ENCODE assay signal across 10 cellular contexts in the genomic region with DNA sequence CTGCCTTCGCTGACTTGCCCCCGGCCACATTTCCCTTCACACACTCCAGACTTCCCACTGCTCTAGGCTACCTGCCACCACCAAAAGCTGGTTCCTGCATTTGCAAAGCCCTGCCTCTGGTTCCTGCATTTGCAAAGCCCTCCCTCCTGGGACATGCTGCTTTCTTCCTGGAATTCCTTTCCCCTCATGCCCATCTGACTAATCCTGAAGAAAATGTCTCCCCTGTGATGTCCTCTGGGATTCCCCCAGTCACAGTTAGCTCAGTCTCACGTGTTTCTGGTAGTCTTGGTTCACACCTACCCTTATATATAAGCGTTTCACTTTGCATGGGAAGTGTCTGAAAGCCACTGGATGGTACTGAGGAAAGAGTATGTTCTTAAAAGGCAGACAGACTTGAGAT.
DNase-seq lines count a peak whose midpoint lies in the region; ATAC-seq, FAIRE-seq and TF ChIP-seq lines count a peak whose summit lies in the region.
"Had no signal": no experiment of that assay in that cellular context is flagged by ENCODE, and none has a peak within 500 bp of the region (broad histone marks: within the 10 kb centered on the region; RNA-seq: fewer than 3 reads in every experiment).

No MANE protein-coding gene starts in this region.

- H2BK15ac ChIP-seq in H1 (ENCODE audit: low read length), result no peak overlapping the region
- H2BK15ac ChIP-seq in mesenchymal stem cell (ENCODE audit: low read depth, poor library complexity, severe bottlenecking), result no peak overlapping the region

- H3K36me3 ChIP-seq in H1 (ENCODE audit: control insufficient read depth in 2 of 4, insufficient read depth in 4 of 4, low read length in 3 of 4), result peaks cover 6 to 16% (median 14%) of the 10 kb centered on the region in 4 experiments; a peak in 7 of 8 replicates
- H3K36me3 ChIP-seq in mesenchymal stem cell (ENCODE audit: control insufficient read depth in 1 of 2, insufficient read depth in 2 of 2, low read depth in 1 of 2, low read length in 2 of 2), result peaks cover 11 to 63% of the 10 kb centered on the region in 2 experiments
- H3K36me3 ChIP-seq in CD8-positive, alpha-beta T cell (ENCODE audit: insufficient read depth, low read length), result no peaks in the 10 kb centered on the region

- POLR2A ChIA-PET in H1 (lab: Charles Lee; ENCODE audit: partially characterized antibody), result interaction anchor here (0.9 to 1.0 kb wide), 3 partner anchors 14 to 161 kb away, joined by 3 to 4 read pairs (median 4); no protein-coding TSS in a partner anchor
- POLR2A ChIA-PET in CD8-positive, alpha-beta T cell (lab: Charles Lee), result no interaction called here

- TF ChIP-seq RAD21 in H1 (IDR thresholded peaks at IDR 0.05 in 1 of 2, conservative IDR thresholded peaks at IDR 0.05 in 1 of 2; ENCODE audit: low read depth in 2 of 2, low read length in 2 of 2), result peak; percentile 9 to 28; a peak in 2 of 4 replicates

- no peak overlapping the region; the same call in 1 of the 2 replicates for H3K18ac ChIP-seq in H1 (ENCODE audit: extremely low read depth, low read length)
- peak overlapping the region in 1 of 2 experiments; percentile 54 for H3K18ac ChIP-seq in mesenchymal stem cell (ENCODE audit: low read depth in 1 of 2, low read length in 2 of 2)

- TF ChIP-seq EP300 in H1 (IDR thresholded peaks at IDR 0.05; ENCODE audit: borderline replicate concordance in 1 of 2, low read depth in 2 of 2, low read length in 2 of 2), result no peak; a peak in 1 of 3 replicates

- no peak overlapping the region for H4K5ac ChIP-seq in H1 (ENCODE audit: insufficient read length, low read depth, low read length)

- no peak overlapping the region for H3K27ac Mint-ChIP-seq in CD8-positive, alpha-beta T cell
- H3K27ac Mint-ChIP-seq: IgD-negative memory B cell had no signal

- no peak overlapping the region for H3K4me3 ChIP-seq in H1 (ENCODE audit: extremely low read depth in 1 of 4, insufficient read depth in 2 of 4, low read depth in 3 of 4, low read length in 4 of 4)
- no peak overlapping the region for H3K4me3 ChIP-seq in mesenchymal stem cell (ENCODE audit: insufficient read depth in 1 of 2, low read depth in 1 of 2, low read length in 2 of 2)
- H3K4me3 ChIP-seq in CD8-positive, alpha-beta T cell (ENCODE audit: low read depth, low read length), result no peak overlapping the region

- H3K4me3 Mint-ChIP-seq in CD8-positive, alpha-beta T cell, result no peak overlapping the region
- H3K4me3 Mint-ChIP-seq: IgD-negative memory B cell had no signal

- H3K23me2 ChIP-seq in H1 (ENCODE audit: low read depth, low read length), result no peaks in the 10 kb centered on the region; the same call in 1 of the 2 replicates

- no peaks in the 10 kb centered on the region for H3K9me3 Mint-ChIP-seq in CD8-positive, alpha-beta T cell

- H3K9me3 ChIP-seq in H1 (ENCODE audit: insufficient read depth in 2 of 2, low read depth in 1 of 2, low read length in 1 of 2) (no peaks in the 10 kb centered on the region), mesenchymal stem cell (ENCODE audit: control insufficient read depth, low read length) (no peaks in the 10 kb centered on the region)
- H3K9me3 ChIP-seq in CD8-positive, alpha-beta T cell (ENCODE audit: low read length), result no peaks in the 10 kb centered on the region

- H2BK12ac ChIP-seq in H1 (ENCODE audit: low read depth, low read length) (peak overlapping the region; percentile 73; the same call in 1 of the 2 replicates), mesenchymal stem cell (ENCODE audit: low read length in 2 of 2) (peak overlapping the region in 1 of 2 experiments; percentile 59)

- H3K79me2 ChIP-seq in H1 (ENCODE audit: control insufficient read depth in 1 of 2, insufficient read depth in 2 of 2, low read length in 2 of 2), result 0 out of 4 replicates have a peak, but pooled peaks cover 0 to 12% of the 10 kb centered on the region in 2 experiments

- H3K27ac ChIP-seq in H1 (ENCODE audit: low read depth, low read length) (peak overlapping the region; percentile 61; the same call in 1 of the 2 replicates), mesenchymal stem cell (ENCODE audit: low read length, poor library complexity, severe bottlenecking) (peak overlapping the region; percentile 9)
- no peak overlapping the region for H3K27ac ChIP-seq in CD8-positive, alpha-beta T cell (ENCODE audit: low read depth, low read length)

- H3K14ac ChIP-seq in H1 (ENCODE audit: insufficient read length) (no peak overlapping the region), mesenchymal stem cell (ENCODE audit: low read length in 2 of 2) (no peak overlapping the region)

- H4K20me1 ChIP-seq in H1 (replicated peaks in 1 of 2; ENCODE audit: control insufficient read depth in 1 of 2, insufficient read depth in 2 of 2, low read length in 2 of 2), result no peaks in the 10 kb centered on the region

- intact Hi-C loops in CD8-positive, alpha-beta T cell (cut with DNase I, micrococcal nuclease), result loop anchor here (5.0 to 10.0 kb wide), 3 partner anchors 179 to 401 kb away; no protein-coding TSS in a partner anchor

- peak in 1 of 2 experiments; percentile 40; a peak in 1 of 3 replicates for TF ChIP-seq POLR2A in H1 (IDR thresholded peaks at IDR 0.05; ENCODE audit: control extremely low read depth in 1 of 2, low read depth in 2 of 2, low read length in 2 of 2)

- TF ChIP-seq CTCF in H1 (IDR thresholded peaks at IDR 0.05; ENCODE audit: control extremely low read depth in 1 of 3, insufficient read depth in 1 of 3, low read depth in 1 of 3, low read length in 3 of 3), result no peak
- TF ChIP-seq CTCF in CD8-positive, alpha-beta T cell (IDR thresholded peaks at IDR 0.05), result no peak

- peak overlapping the region; percentile 6 for H4K91ac ChIP-seq in H1 (replicated peaks; ENCODE audit: insufficient read length, low read length)
- H4K91ac ChIP-seq in mesenchymal stem cell (ENCODE audit: low read length), result no peak overlapping the region

- ATAC-seq in HG02981 (IDR thresholded peaks at IDR 0.05; ENCODE audit: unreplicated experiment), result no peak
- no peak for ATAC-seq in GM19395 (IDR thresholded peaks at IDR 0.05; ENCODE audit: unreplicated experiment)
- ATAC-seq in CD8-positive, alpha-beta T cell, result no peak

- no peak overlapping the region; a peak in 1 of 7 replicates for H3K9ac ChIP-seq in H1 (replicated peaks in 1 of 4; ENCODE audit: extremely low read depth in 1 of 4, low read depth in 3 of 4, low read length in 3 of 4)
- peak overlapping the region; percentile 52 for H3K9ac ChIP-seq in mesenchymal stem cell (ENCODE audit: low read length)

- H3K36me3 Mint-ChIP-seq in CD8-positive, alpha-beta T cell, result no peaks in the 10 kb centered on the region
- H3K36me3 Mint-ChIP-seq: IgD-negative memory B cell had no signal

- H3K27me3 ChIP-seq in H1 (replicated peaks in 1 of 4; ENCODE audit: control insufficient read depth in 3 of 4, extremely low read depth in 1 of 4, insufficient read depth in 3 of 4, low read length in 3 of 4), result no peaks in the 10 kb centered on the region
- H3K27me3 ChIP-seq in mesenchymal stem cell (ENCODE audit: control insufficient read depth in 1 of 2, insufficient read depth in 1 of 2, low read length in 2 of 2), result no peaks in the 10 kb centered on the region
- no peaks in the 10 kb centered on the region for H3K27me3 ChIP-seq in CD8-positive, alpha-beta T cell (ENCODE audit: insufficient read depth, low read length)

- H3K79me1 ChIP-seq in H1 (ENCODE audit: low read depth, low read length) (no peaks in the 10 kb centered on the region; the same call in 1 of the 2 replicates), mesenchymal stem cell (replicated peaks; ENCODE audit: low read length, poor library complexity, severe bottlenecking) (peaks cover 6% of the 10 kb centered on the region)

- H3K27me3 Mint-ChIP-seq in CD8-positive, alpha-beta T cell (ENCODE audit: low read depth), result peaks cover 13% of the 10 kb centered on the region

- CTCF ChIA-PET in H1 (lab: Charles Lee; ENCODE audit: partially characterized antibody), result interaction anchor here (0.6 to 8.3 kb wide), 47 partner anchors 8 to 395 kb away, joined by 3 to 72 read pairs (median 6); no protein-coding TSS in a partner anchor
- CTCF ChIA-PET in CD8-positive, alpha-beta T cell (lab: Charles Lee), result interaction anchor here (3.5 kb wide), 1 partner anchor 157 kb away, joined by 15 read pairs; no protein-coding TSS in a partner anchor

- no peak overlapping the region for H2BK20ac ChIP-seq in H1 (ENCODE audit: low read length)

- H3K4ac ChIP-seq in H1 (replicated peaks; ENCODE audit: insufficient read length, low read depth, low read length), result no peak overlapping the region
- no peak overlapping the region for H3K4ac ChIP-seq in mesenchymal stem cell (ENCODE audit: low read depth in 1 of 2, low read length in 2 of 2)

- H2AFZ ChIP-seq in H1 (ENCODE audit: low read length) (no peak overlapping the region), mesenchymal stem cell (ENCODE audit: low read depth, low read length) (no peak overlapping the region)

- no peak overlapping the region for H3K23ac ChIP-seq in H1 (ENCODE audit: insufficient read length)
- no peak overlapping the region for H3K23ac ChIP-seq in mesenchymal stem cell (ENCODE audit: low read length in 2 of 2)

- peak; percentile 69 for FAIRE-seq in H1 (lab: Jason Lieb, UNC)

- H3K4me1 ChIP-seq in H1 (replicated peaks in 1 of 4; ENCODE audit: control insufficient read depth in 3 of 4, insufficient read depth in 4 of 4, low read length in 3 of 4) (peaks cover 8 to 26% (median 21%) of the 10 kb centered on the region in 4 experiments; a peak in 6 of 7 replicates), mesenchymal stem cell (ENCODE audit: control insufficient read depth, insufficient read depth, low read depth, low read length) (peaks cover 5% of the 10 kb centered on the region)
- H3K4me1 ChIP-seq in CD8-positive, alpha-beta T cell (ENCODE audit: insufficient read depth, low read length), result no peaks in the 10 kb centered on the region

- H4K8ac ChIP-seq in H1 (ENCODE audit: extremely low read depth, insufficient read depth, low read length) (no peak overlapping the region), mesenchymal stem cell (ENCODE audit: low read length) (no peak overlapping the region)

- WGBS in H1 (ENCODE audit: extremely low coverage in 1 of 2, insufficient coverage in 1 of 2, insufficient read length in 1 of 2, insufficient replicate concordance in 2 of 2, low coverage in 1 of 2, low lambda C conversion rate in 2 of 2, missing lambda C conversion rate in 1 of 2), 2 experiments, result 10% methylated on average over 4 of the region's 4 CpGs; no CpG with 5 or more reads in 1 of the 2 experiments
- 47% methylated on average over 3 of the region's 4 CpGs for WGBS in mesenchymal stem cell

- peaks cover 4% of the 10 kb centered on the region for H3K4me1 Mint-ChIP-seq in CD8-positive, alpha-beta T cell (ENCODE audit: low read depth)

- peak overlapping the region; percentile 18 for H2BK120ac ChIP-seq in H1 (replicated peaks; ENCODE audit: low read depth, low read length)
- H2BK120ac ChIP-seq in mesenchymal stem cell (ENCODE audit: low read depth, low read length), result no peak overlapping the region

- peak overlapping the region; percentile 37 to 45; a peak in 3 of 4 replicates for H3K4me2 ChIP-seq in H1 (ENCODE audit: insufficient read depth in 1 of 2, low read depth in 2 of 2, low read length in 2 of 2)
- H3K4me2 ChIP-seq in mesenchymal stem cell (ENCODE audit: low read length, poor library complexity, severe bottlenecking), result no peak overlapping the region

- H2AK5ac ChIP-seq in H1 (ENCODE audit: low read depth, low read length) (no peak overlapping the region), mesenchymal stem cell (ENCODE audit: low read length, severe bottlenecking) (no peak overlapping the region)

- no peak overlapping the region for H3K56ac ChIP-seq in H1 (replicated peaks; ENCODE audit: insufficient read length, low read depth, low read length)

- H2BK5ac ChIP-seq in H1 (ENCODE audit: low read depth, low read length), result peak overlapping the region; percentile 71; the same call in 1 of the 2 replicates
- H2BK5ac ChIP-seq in mesenchymal stem cell (ENCODE audit: low read depth, low read length, poor library complexity, severe bottlenecking), result no peak overlapping the region

- DNase-seq in AG20443 (ENCODE audit: low spot score) (peak; percentile 53), M059J (ENCODE audit: low read depth) (peak; percentile 49), H1 (ENCODE audit: low read depth in 1 of 2, low spot score in 2 of 2) (peak; percentile 61 to 79), mesenchymal stem cell (peak; percentile 79)
- no peak for DNase-seq in CD8-positive, alpha-beta T cell
- no peak for DNase-seq in activated CD4-positive, alpha-beta T cell treated with anti-CD3 and anti-CD28 coated beads, Interleukin-2, amount 50 U/mL, for 1 hour
- DNase-seq: effector CD4-positive, alpha-beta T cell had no signal

Comparison
In these comparisons a context has a peak if more than half of its experiments do, and no peak if none do; other contexts are left out.
1. DNase-seq: peak in AG20443 (single experiment), M059J (single experiment), H1 (2 of 2) and mesenchymal stem cell (single experiment); none in CD8-positive, alpha-beta T cell (0 of 7) and activated CD4-positive, alpha-beta T cell treated with anti-CD3 and anti-CD28 coated beads, Interleukin-2, amount 50 U/mL, for 1 hour (single experiment).